20 cellular contexts compared by ENCODE assay signal in genomic region chr10:127458171-127458810, GRCh38.
"Had no signal": no experiment of that assay in that cellular context is flagged by ENCODE, and none has a peak within 500 bp of the region (broad histone marks: within the 10 kb centered on the region; RNA-seq: fewer than 3 reads in every experiment).

No MANE protein-coding gene starts in this region.

- H3K36me3 Mint-ChIP-seq: IgD-negative memory B cell had no signal

- DNase-seq: Kasumi-1, MM.1S, NCI-H1092 treated with DMSO at 0.1 percent for 48 hours, NCI-H1436, NCI-H187, NCI-H2029, NCI-H2081 treated with DMSO at 0.1 percent for 48 hours, NCI-H2171, NCI-H226, NCI-H446, NCI-H510A, NCI-H524 treated with DMSO at 0.1 percent for 48 hours, NCI-H69, NCI-H774, SHP77, SK-N-SH had no signal

- H3K4me3 ChIP-seq: K562 had no signal

- ATAC-seq: K562 had no signal

- H3K9ac ChIP-seq: KMS-11, SK-N-SH had no signal

- H3K4me3 Mint-ChIP-seq: IgD-negative memory B cell had no signal

- H3K9me3 ChIP-seq: SK-N-SH had no signal

- H3K27ac Mint-ChIP-seq: IgD-negative memory B cell had no signal

- H3K4me2 ChIP-seq: KMS-11, SK-N-SH had no signal

- H3K27ac ChIP-seq: KMS-11, RWPE1 had no signal

- FAIRE-seq: K562 had no signal
